8 cellular contexts compared by ENCODE assay signal in genomic region chr2:148508878-148509702, GRCh38.
DNase-seq lines count a peak whose midpoint lies in the region; ATAC-seq and TF ChIP-seq lines count a peak whose summit lies in the region.

No MANE protein-coding gene starts in this region.

- no peaks in the 10 kb centered on the region for H3K4me1 ChIP-seq in DND-41 (ENCODE audit: insufficient read depth, low read length)
- peaks cover 0 to 6% of the 10 kb centered on the region in 2 experiments for H3K4me1 ChIP-seq in neutrophil (ENCODE audit: control insufficient read depth in 1 of 2, insufficient read depth in 1 of 2, low read depth in 1 of 2, low read length in 1 of 2)

- TF ChIP-seq CTCF in DND-41 (IDR thresholded peaks at IDR 0.05; ENCODE audit: borderline replicate concordance, extremely low read depth, low read length, poor library complexity, severe bottlenecking) (peak; percentile 86), neutrophil (IDR thresholded peaks at IDR 0.05) (peak; percentile 74)

- peak; percentile 76 for DNase-seq in DND-41
- DNase-seq in RPMI8226: peak; percentile 81
- peak; percentile 68 for DNase-seq in fibroblast of the conjunctiva (ENCODE audit: low read depth)
- peak; percentile 56 for DNase-seq in stromal cell of bone marrow (ENCODE audit: low read depth)

- peaks cover 16% of the 10 kb centered on the region for H3K4me1 Mint-ChIP-seq in activated T-helper 17 cell treated with anti-CD3 and anti-CD28 coated beads, Interleukin-2, amount 50 U/mL, for 72 hours

- no peak for TF ChIP-seq EP300 in Ishikawa (IDR thresholded peaks at IDR 0.05; ENCODE audit: borderline replicate concordance)

- H3K4me3 Mint-ChIP-seq in activated T-helper 17 cell treated with anti-CD3 and anti-CD28 coated beads, Interleukin-2, amount 50 U/mL, for 72 hours: peak overlapping the region; percentile 93

- no peaks in the 10 kb centered on the region for H3K9me3 Mint-ChIP-seq in activated T-helper 17 cell treated with anti-CD3 and anti-CD28 coated beads, Interleukin-2, amount 50 U/mL, for 72 hours

- no peaks in the 10 kb centered on the region for H3K79me2 ChIP-seq in DND-41 (ENCODE audit: insufficient read depth, low read length)

- peak; percentile 99 for ATAC-seq in DND-41 (ENCODE audit: insufficient read depth, low read depth)
- peak; percentile 100 for ATAC-seq in GM21723 (IDR thresholded peaks at IDR 0.05; ENCODE audit: unreplicated experiment)
- peak; percentile 100 for ATAC-seq in activated T-helper 17 cell treated with anti-CD3 and anti-CD28 coated beads, Interleukin-2, amount 50 U/mL, for 72 hours (replicated peaks)

- no peak overlapping the region for H3K9ac ChIP-seq in DND-41 (ENCODE audit: low read depth, low read length)

- no peaks in the 10 kb centered on the region for H3K27me3 Mint-ChIP-seq in activated T-helper 17 cell treated with anti-CD3 and anti-CD28 coated beads, Interleukin-2, amount 50 U/mL, for 72 hours

- H3K36me3 Mint-ChIP-seq in activated T-helper 17 cell treated with anti-CD3 and anti-CD28 coated beads, Interleukin-2, amount 50 U/mL, for 72 hours (ENCODE audit: low read depth): no peaks in the 10 kb centered on the region

- no peaks in the 10 kb centered on the region for H3K9me3 ChIP-seq in DND-41 (ENCODE audit: insufficient read depth, low read length, severe bottlenecking)
- H3K9me3 ChIP-seq in neutrophil: no peaks in the 10 kb centered on the region

- peak overlapping the region; percentile 94 for H3K27ac Mint-ChIP-seq in activated T-helper 17 cell treated with anti-CD3 and anti-CD28 coated beads, Interleukin-2, amount 50 U/mL, for 72 hours

- H3K27me3 ChIP-seq in DND-41 (ENCODE audit: insufficient read depth, low read length, poor library complexity) (no peaks in the 10 kb centered on the region), neutrophil (no peaks in the 10 kb centered on the region)

- no peak overlapping the region for H3K4me3 ChIP-seq in DND-41 (ENCODE audit: low read depth in 1 of 2, low read length in 2 of 2)
- H3K4me3 ChIP-seq in neutrophil (ENCODE audit: low read depth in 1 of 2, low read length in 1 of 2): no peak overlapping the region

- no peaks in the 10 kb centered on the region for H3K36me3 ChIP-seq in DND-41 (ENCODE audit: insufficient read depth, low read length)
- no peaks in the 10 kb centered on the region for H3K36me3 ChIP-seq in neutrophil

- H4K20me1 ChIP-seq in DND-41 (ENCODE audit: insufficient read depth, low read length): no peaks in the 10 kb centered on the region

- H2AFZ ChIP-seq in DND-41 (ENCODE audit: low read depth, low read length): no peak overlapping the region

- H3K27ac ChIP-seq in DND-41 (ENCODE audit: low read length) (no peak overlapping the region), neutrophil (no peak overlapping the region)

- peak; percentile 92 for TF ChIP-seq RAD21 in Ishikawa (IDR thresholded peaks at IDR 0.05; ENCODE audit: low read depth)

- no peak overlapping the region for H3K4me2 ChIP-seq in DND-41 (ENCODE audit: insufficient read depth, low read length)

TF ChIP-seq in Ishikawa, 13 proteins besides CTCF, POLR2A, EP300 and RAD21:
- TF ChIP-seq REST (IDR thresholded peaks at IDR 0.05; ENCODE audit: low read depth) (no peak), USF1 (IDR thresholded peaks at IDR 0.05) (no peak), NFIC (IDR thresholded peaks at IDR 0.05) (peak; percentile 45), MAX (IDR thresholded peaks at IDR 0.05) (peak; percentile 71), TEAD4 (IDR thresholded peaks at IDR 0.05) (peak; percentile 54; the same call in 1 of the 2 replicates), CEBPB (IDR thresholded peaks at IDR 0.05) (peak; percentile 80), YY1 (IDR thresholded peaks at IDR 0.05; ENCODE audit: low read depth) (peak; percentile 54; the same call in 1 of the 2 replicates), CREB1 (IDR thresholded peaks at IDR 0.05; ENCODE audit: low read depth) (no peak)
